ENCODE assay signal across 8 cellular contexts in the genomic region with DNA sequence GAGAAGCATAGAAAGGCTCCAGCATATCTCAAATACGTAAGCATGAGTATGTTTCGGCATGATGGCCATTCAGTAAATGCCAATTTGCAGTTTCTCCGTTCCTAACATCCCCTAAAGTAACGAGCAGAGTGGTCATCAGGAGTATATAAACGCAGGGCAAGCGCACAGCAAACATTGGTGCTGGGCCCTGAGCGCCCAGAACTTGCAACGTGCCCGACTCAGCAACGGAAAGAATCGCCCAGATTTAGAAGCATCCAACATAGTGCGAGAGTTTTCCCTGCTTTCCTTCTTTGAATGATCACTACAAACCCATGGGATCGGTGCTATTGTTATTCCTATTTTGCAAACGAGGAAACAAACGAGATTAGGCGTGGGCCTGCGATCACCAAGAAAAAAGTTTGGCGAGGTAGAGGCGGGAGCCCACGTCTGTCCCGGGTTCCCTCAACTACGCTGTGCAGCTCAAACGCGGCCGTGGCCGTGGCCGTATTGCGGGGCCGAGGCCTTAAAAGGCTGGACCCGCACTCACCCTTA. TPM values are rescaled to one million over a fixed set of nuclear protein-coding genes. Genes with fewer than 3 reads are reported as not detected.
A peak's percentile ranks its signal among the peaks of the same experiment; 100 is the strongest.
DNase-seq lines count a peak whose midpoint lies in the region; ATAC-seq and TF ChIP-seq lines count a peak whose summit lies in the region.

No MANE protein-coding gene starts in this region.

- H3K36me3 ChIP-seq in A673 (ENCODE audit: insufficient read depth, low read length, poor library complexity, severe bottlenecking): peaks cover 49% of the 10 kb centered on the region

- H3K27ac ChIP-seq in A673 (ENCODE audit: low read depth, low read length, poor library complexity, severe bottlenecking) (peak overlapping the region; percentile 96), layer of hippocampus (ENCODE audit: low read depth, low read length) (peak overlapping the region; percentile 98), temporal lobe (ENCODE audit: low read depth, low read length) (peak overlapping the region; percentile 66)

- ATAC-seq in HG03457 (IDR thresholded peaks at IDR 0.05; ENCODE audit: unreplicated experiment): peak; percentile 23

- POLR2A ChIA-PET in A673 (lab: Charles Lee; ENCODE audit: low non-redundant PET): no interaction called here

- no peak for TF ChIP-seq CTCF in A673 (conservative IDR thresholded peaks at IDR 0.05; ENCODE audit: low read depth, low read length)
- no peak for TF ChIP-seq CTCF in astrocyte of the cerebellum (IDR thresholded peaks at IDR 0.05; ENCODE audit: low read depth, low read length, missing control alignments)

- intact Hi-C loops in A673 (cut with micrococcal nuclease; ENCODE audit: unreplicated experiment): no loop called here

- DNase-seq in A673 (ENCODE audit: low spot score) (no peak), astrocyte of the cerebellum (ENCODE audit: low read depth) (no peak), amygdala (lab: John Stamatoyannopoulos, UW) (no peak), superior temporal gyrus (ENCODE audit: extremely low spot score) (no peak), dedifferentiated amniotic fluid mesenchymal stem cell (ENCODE audit: extremely low spot score) (no peak)

- TSS peak; percentile 78 for BruUV-seq in A673 (replicated peaks; lab: Mats Ljungman, UMichigan)

- H3K4me1 ChIP-seq in A673 (ENCODE audit: insufficient read depth, low read length, poor library complexity, severe bottlenecking): peaks cover 19% of the 10 kb centered on the region

- CTCF ChIA-PET in A673 (lab: Charles Lee): interaction anchor here (1.1 kb wide), 1 partner anchor 13 kb away, joined by 4 read pairs; no protein-coding TSS in a partner anchor

- H3K9me3 ChIP-seq in A673 (ENCODE audit: low read depth, low read length, poor library complexity, severe bottlenecking): no peaks in the 10 kb centered on the region

- H3K27me3 ChIP-seq in A673 (replicated peaks; ENCODE audit: insufficient read depth, low read depth, low read length, poor library complexity) (no peaks in the 10 kb centered on the region), layer of hippocampus (ENCODE audit: control insufficient read depth, insufficient read depth, low read length) (no peaks in the 10 kb centered on the region)

- H3K4me3 ChIP-seq in A673 (ENCODE audit: low read depth, low read length, poor library complexity, severe bottlenecking) (peak overlapping the region; percentile 75), astrocyte of the cerebellum (ENCODE audit: low read depth, low read length) (peak overlapping the region; percentile 93)

- in situ Hi-C loops in astrocyte of the cerebellum (cut with HindIII; ENCODE audit: low sequenced_read_pairs): no loop called here

RNA-seq across cellular contexts. Expression of a gene that starts 0.5 kb away (rescaled TPM):
- total RNA-seq in A673 (2021) (1,789 and 1,909 TPM in 2 replicates), temporal lobe (1,676 TPM)

RNA-seq across cellular contexts. Expression of a gene that starts 36.3 kb away (rescaled TPM):
- not detected in 2 replicates for total RNA-seq in A673 (2021)
- total RNA-seq in temporal lobe: 2.5 TPM

RNA-seq across cellular contexts. Expression of a gene that starts 58.9 kb away (rescaled TPM):
- total RNA-seq in A673 (2021) (44.0 and 46.7 TPM in 2 replicates), temporal lobe (28.0 TPM)
